In genomic region chr11:38601371-38601770, GRCh38 we compare ENCODE assay signal across 5 cellular contexts.
DNase-seq lines count a peak whose midpoint lies in the region; FAIRE-seq and TF ChIP-seq lines count a peak whose summit lies in the region.
"Not testable (repeated sequence)": the region's sequence is repeated elsewhere in the genome, so short reads cannot be mapped to it uniquely, and the experiment has no call there.

No MANE protein-coding gene starts in this region.

- H3K4me3 ChIP-seq in bronchial epithelial cell (ENCODE audit: low read depth, low read length); epithelial cell of esophagus (ENCODE audit: low read length): not testable (repeated sequence)

- H3K36me3 Mint-ChIP-seq in activated naive CD4-positive, alpha-beta T cell treated with anti-CD3 and anti-CD28 coated beads, Interleukin-2, amount 10 ng/mL, durations not matched to agents 7 days and 5 days; progenitor cell of endocrine pancreas (ENCODE audit: insufficient read depth): not testable (repeated sequence)

- not testable (repeated sequence) for H3K27me3 ChIP-seq in bronchial epithelial cell (ENCODE audit: control insufficient read depth, insufficient read depth, low read length)

- not testable (repeated sequence) for TF ChIP-seq CTCF in bronchial epithelial cell (IDR thresholded peaks at IDR 0.05; ENCODE audit: insufficient read depth, low read length, severe bottlenecking); epithelial cell of esophagus (IDR thresholded peaks at IDR 0.05; ENCODE audit: insufficient read depth, low read depth, low read length, missing control alignments); progenitor cell of endocrine pancreas (IDR thresholded peaks at IDR 0.05; ENCODE audit: unreplicated experiment)

- not testable (repeated sequence) for FAIRE-seq in bronchial epithelial cell (lab: Jason Lieb, UNC)

- CTCF ChIA-PET in activated naive CD4-positive, alpha-beta T cell treated with anti-CD3 and anti-CD28 coated beads, Interleukin-2, amount 10 ng/mL, durations not matched to agents 7 days and 5 days (lab: Charles Lee), result not testable (repeated sequence)

- DNase-seq in activated naive CD4-positive, alpha-beta T cell treated with anti-CD3 and anti-CD28 coated beads, Interleukin-2, amount 10 ng/mL, durations not matched to agents 7 days and 5 days; progenitor cell of endocrine pancreas (ENCODE audit: low spot score, unreplicated experiment): not testable (repeated sequence)
- DNase-seq in bronchial epithelial cell (ENCODE audit: low read depth), result peak; percentile 25
- peak; percentile 70 for DNase-seq in epithelial cell of esophagus (ENCODE audit: low read depth)
- peak; percentile 12 for DNase-seq in left kidney (ENCODE audit: low read depth, low spot score)

- H3K9me3 Mint-ChIP-seq in activated naive CD4-positive, alpha-beta T cell treated with anti-CD3 and anti-CD28 coated beads, Interleukin-2, amount 10 ng/mL, durations not matched to agents 7 days and 5 days, result peaks cover 20% of the 10 kb centered on the region
- not testable (repeated sequence) for H3K9me3 Mint-ChIP-seq in progenitor cell of endocrine pancreas (ENCODE audit: low read depth)

- H3K27me3 Mint-ChIP-seq in activated naive CD4-positive, alpha-beta T cell treated with anti-CD3 and anti-CD28 coated beads, Interleukin-2, amount 10 ng/mL, durations not matched to agents 7 days and 5 days; progenitor cell of endocrine pancreas: not testable (repeated sequence)

- H3K36me3 ChIP-seq in bronchial epithelial cell (ENCODE audit: control insufficient read depth, insufficient read depth, low read length), result not testable (repeated sequence)

- H3K4me3 Mint-ChIP-seq in activated naive CD4-positive, alpha-beta T cell treated with anti-CD3 and anti-CD28 coated beads, Interleukin-2, amount 10 ng/mL, durations not matched to agents 7 days and 5 days; progenitor cell of endocrine pancreas (ENCODE audit: low read depth): not testable (repeated sequence)

- not testable (repeated sequence) for H3K4me1 Mint-ChIP-seq in activated naive CD4-positive, alpha-beta T cell treated with anti-CD3 and anti-CD28 coated beads, Interleukin-2, amount 10 ng/mL, durations not matched to agents 7 days and 5 days; progenitor cell of endocrine pancreas (ENCODE audit: low read depth)

- H3K27ac Mint-ChIP-seq in activated naive CD4-positive, alpha-beta T cell treated with anti-CD3 and anti-CD28 coated beads, Interleukin-2, amount 10 ng/mL, durations not matched to agents 7 days and 5 days, result peak overlapping the region; percentile 28
- H3K27ac Mint-ChIP-seq in progenitor cell of endocrine pancreas, result peak overlapping the region; percentile 44
